In genomic region chr6:120894077-120894476, GRCh38 we compare ENCODE assay signal across 21 cellular contexts.
DNase-seq lines count a peak whose midpoint lies in the region; ATAC-seq and TF ChIP-seq lines count a peak whose summit lies in the region.
"Had no signal": no experiment of that assay in that cellular context is flagged by ENCODE, and none has a peak within 500 bp of the region (broad histone marks: within the 10 kb centered on the region; RNA-seq: fewer than 3 reads in every experiment).

No MANE protein-coding gene starts in this region.

- WGBS in body of pancreas, 2 donors: 17 to 29% methylated on average over 1 of the region's 1 CpG

- TF ChIP-seq CTCF in body of pancreas (IDR thresholded peaks at IDR 0.05): no peak

- H3K36me3 Mint-ChIP-seq in activated naive CD4-positive, alpha-beta T cell treated with anti-CD3 and anti-CD28 coated beads, Interleukin-2, amount 50 U/mL, for 72 hours: peaks cover 10 to 16% of the 10 kb centered on the region in 2 donors
- H3K36me3 Mint-ChIP-seq: CD8-positive, alpha-beta T cell had no signal

- DNase-seq in body of pancreas: no peak
- no peak for DNase-seq in ACHN
- no peak for DNase-seq in activated naive CD4-positive, alpha-beta T cell treated with anti-CD3 and anti-CD28 coated beads, Interleukin-2, amount 50 U/mL, for 72 hours (ENCODE audit: low spot score in 2 of 2)
- DNase-seq in NCI-H2227 treated with DMSO at 0.1 percent for 48 hours (lab: John Stamatoyannopoulos, UW): no peak
- DNase-seq: activated CD4-positive, alpha-beta T cell treated with anti-CD3 and anti-CD28 coated beads for 1 hour; activated gamma-delta T cell; anterior cingulate cortex; CD8-positive, alpha-beta T cell; H9; hippocampal formation; kidney glomerular epithelial cell; midbrain; NCI-H187 treated with DMSO at 0.1 percent for 48 hours; NCI-H526; right cardiac atrium; T1000 had no signal

- no peak overlapping the region for H3K27ac ChIP-seq in body of pancreas
- H3K27ac ChIP-seq: vagina had no signal

- TF ChIP-seq POLR2A in body of pancreas (IDR thresholded peaks at IDR 0.05): no peak

- intact Hi-C loops in body of pancreas (cut with DNase I): no loop called here

- H3K27ac Mint-ChIP-seq in activated naive CD4-positive, alpha-beta T cell treated with anti-CD3 and anti-CD28 coated beads, Interleukin-2, amount 50 U/mL, for 72 hours: no peak overlapping the region
- H3K27ac Mint-ChIP-seq: CD8-positive, alpha-beta T cell; H9 had no signal

- H3K9me3 Mint-ChIP-seq in activated naive CD4-positive, alpha-beta T cell treated with anti-CD3 and anti-CD28 coated beads, Interleukin-2, amount 50 U/mL, for 72 hours: peaks cover 24 to 27% of the 10 kb centered on the region in 2 donors

- in situ Hi-C loops in ACHN (cut with HindIII; ENCODE audit: low pct_ligation_motif_present, low pct_unique_long_range_greater_than_20kb, low sequenced_read_pairs): no loop called here

- no peaks in the 10 kb centered on the region for H3K27me3 ChIP-seq in body of pancreas
- H3K27me3 ChIP-seq: vagina had no signal

- H3K4me3 ChIP-seq in body of pancreas: no peak overlapping the region
- H3K4me3 ChIP-seq: vagina had no signal

- ATAC-seq in GM18858 (IDR thresholded peaks at IDR 0.05; ENCODE audit: unreplicated experiment): peak; percentile 84
- peak; percentile 62 for ATAC-seq in GM21381 (IDR thresholded peaks at IDR 0.05; ENCODE audit: unreplicated experiment)
- ATAC-seq in HG03060 (IDR thresholded peaks at IDR 0.05; ENCODE audit: low read depth, unreplicated experiment): peak; percentile 80
- ATAC-seq in body of pancreas: peak; percentile 64
- ATAC-seq in GM21360 (IDR thresholded peaks at IDR 0.05; ENCODE audit: unreplicated experiment): no peak
- no peak for ATAC-seq in activated naive CD4-positive, alpha-beta T cell treated with anti-CD3 and anti-CD28 coated beads, Interleukin-2, amount 50 U/mL, for 72 hours
- ATAC-seq: CD8-positive, alpha-beta T cell; right cardiac atrium had no signal

- H3K4me1 ChIP-seq in body of pancreas: peaks cover 5% of the 10 kb centered on the region
- H3K4me1 ChIP-seq: vagina had no signal

- H3K9me3 ChIP-seq in body of pancreas: no peaks in the 10 kb centered on the region
- H3K9me3 ChIP-seq: vagina had no signal

- no peaks in the 10 kb centered on the region for H3K36me3 ChIP-seq in body of pancreas (replicated peaks in 1 of 2; ENCODE audit: insufficient read depth in 1 of 2, low read depth in 2 of 2)
- H3K36me3 ChIP-seq: vagina had no signal

Comparison
In these comparisons a context has a peak if more than half of its experiments do, and no peak if none do; other contexts are left out.
1. ATAC-seq: peak in GM18858 (single experiment), GM21381 (single experiment), HG03060 (single experiment) and body of pancreas (single experiment); none in GM21360 (single experiment) and activated naive CD4-positive, alpha-beta T cell treated with anti-CD3 and anti-CD28 coated beads, Interleukin-2, amount 50 U/mL, for 72 hours (0 of 2).